In genomic region chr3:17130956-17131355, GRCh38 we compare ENCODE assay signal across 26 cellular contexts.
"Had no signal": no experiment of that assay in that cellular context is flagged by ENCODE, and none has a peak within 500 bp of the region (broad histone marks: within the 10 kb centered on the region; RNA-seq: fewer than 3 reads in every experiment).

No MANE protein-coding gene starts in this region.

- ATAC-seq: activated T-cell treated with anti-CD3 and anti-CD28 coated beads, Interleukin-2, amount 50 U/mL, for 4 hours; T-cell had no signal

- H3K27me3 ChIP-seq: adrenal gland had no signal

- H3K27ac Mint-ChIP-seq: activated B cell treated with CpG ODN at 0.5 μM for 24 hours; activated CD4-positive, alpha-beta T cell treated with anti-CD3 and anti-CD28 coated beads, Interleukin-2, amount 10 ng/mL, durations not matched to agents 24 days and 14 days; activated naive CD8-positive, alpha-beta T cell treated with anti-CD3 and anti-CD28 coated beads, Interleukin-2, amount 10 ng/mL, durations not matched to agents 7 days and 5 days; T-cell had no signal

- DNase-seq: activated B cell treated with CpG ODN at 0.5 μM for 24 hours; activated CD4-positive, alpha-beta T cell treated with anti-CD3 and anti-CD28 coated beads for 1 hour; activated CD4-positive, alpha-beta T cell treated with anti-CD3 and anti-CD28 coated beads, Interleukin-2, amount 10 ng/mL, durations not matched to agents 24 days and 14 days; activated CD4-positive, alpha-beta T cell treated with anti-CD3 and anti-CD28 coated beads, Interleukin-2, amount 50 U/mL, for 48 hours; activated gamma-delta T cell treated with Interleukin-2 at 50 U/mL for 16 hours; activated naive CD4-positive, alpha-beta T cell treated with anti-CD3 and anti-CD28 coated beads, Interleukin-2, amount 50 U/mL, for 16 hours; activated naive CD8-positive, alpha-beta T cell treated with anti-CD3 and anti-CD28 coated beads, Interleukin-2, amount 10 ng/mL, durations not matched to agents 7 days and 5 days; activated T-cell treated with anti-CD3 and anti-CD28 coated beads, Interleukin-2, amount 50 U/mL, for 4 hours; anterior cingulate cortex; caudate nucleus; Karpas-422; MM.1S; NCI-H1105; NCI-H1436; NCI-H1694 treated with DMSO at 0.1 percent for 48 hours; NCI-H2029 treated with DMSO at 0.1 percent for 48 hours; NCI-H345; NCI-H510A; NCI-H526 treated with DMSO at 0.1 percent for 48 hours; NCI-H82; SIG-M5; T-cell; T-helper 2 cell; T1000 had no signal

- H3K4me3 ChIP-seq: adrenal gland, SK-N-MC had no signal

- H3K4me1 Mint-ChIP-seq: activated B cell treated with CpG ODN at 0.5 μM for 24 hours had no signal

- H3K27me3 Mint-ChIP-seq: activated B cell treated with CpG ODN at 0.5 μM for 24 hours; activated CD4-positive, alpha-beta T cell treated with anti-CD3 and anti-CD28 coated beads, Interleukin-2, amount 10 ng/mL, durations not matched to agents 24 days and 14 days; activated naive CD8-positive, alpha-beta T cell treated with anti-CD3 and anti-CD28 coated beads, Interleukin-2, amount 10 ng/mL, durations not matched to agents 7 days and 5 days; T-cell had no signal

- H3K4me3 Mint-ChIP-seq: activated B cell treated with CpG ODN at 0.5 μM for 24 hours; activated CD4-positive, alpha-beta T cell treated with anti-CD3 and anti-CD28 coated beads, Interleukin-2, amount 10 ng/mL, durations not matched to agents 24 days and 14 days; activated naive CD8-positive, alpha-beta T cell treated with anti-CD3 and anti-CD28 coated beads, Interleukin-2, amount 10 ng/mL, durations not matched to agents 7 days and 5 days; activated T-cell treated with anti-CD3 and anti-CD28 coated beads, Interleukin-2, amount 50 U/mL, for 4 hours; T-cell had no signal

- H3K36me3 ChIP-seq: adrenal gland had no signal
